9 cellular contexts compared by ENCODE assay signal in genomic region chr10:78925800-78926319, GRCh38.
DNase-seq lines count a peak whose midpoint lies in the region; ATAC-seq and TF ChIP-seq lines count a peak whose summit lies in the region.
"Had no signal": no experiment of that assay in that cellular context is flagged by ENCODE, and none has a peak within 500 bp of the region (broad histone marks: within the 10 kb centered on the region; RNA-seq: fewer than 3 reads in every experiment).

No MANE protein-coding gene starts in this region.

- POLR2A ChIA-PET in HEK293 (lab: Yijun Ruan, JAX) (no interaction called here), SK-N-SH (lab: Yijun Ruan, JAX) (no interaction called here)

- H3K9ac ChIP-seq in SK-N-SH (no peak overlapping the region), smooth muscle cell (ENCODE audit: low read depth) (no peak overlapping the region)

- H3K9me3 ChIP-seq in HEK293 (ENCODE audit: control insufficient read depth, insufficient read depth, low read depth, low read length) (no peaks in the 10 kb centered on the region), SK-N-SH (no peaks in the 10 kb centered on the region), smooth muscle cell (replicated peaks; ENCODE audit: low read depth) (no peaks in the 10 kb centered on the region)

- no peaks in the 10 kb centered on the region for H3K27me3 ChIP-seq in SK-N-SH (ENCODE audit: insufficient read depth)
- H3K27me3 ChIP-seq in smooth muscle cell (ENCODE audit: low read depth) = no peaks in the 10 kb centered on the region

- ATAC-seq in HG02588 (IDR thresholded peaks at IDR 0.05; ENCODE audit: unreplicated experiment) = no peak
- ATAC-seq: stimulated activated naive CD8-positive, alpha-beta T cell treated with anti-CD3 and anti-CD28 coated beads, Interleukin-15, Interleukin-2, amounts not matched to agents 100 U/mL and 50 U/mL, for 24 hours had no signal

- H3K9me2 ChIP-seq in SK-N-SH = no peaks in the 10 kb centered on the region

- CTCF ChIA-PET in HEK293 (lab: Yijun Ruan, JAX) (interaction anchor here (0.6 kb wide), 2 partner anchors 233 to 249 kb away, joined by 3 to 4 read pairs; no protein-coding TSS in a partner anchor), SK-N-SH (lab: Yijun Ruan, JAX) (interaction anchor here (1.4 to 1.5 kb wide), 2 partner anchors 11 to 59 kb away, joined by 3 read pairs; no protein-coding TSS in a partner anchor)

- H3K79me2 ChIP-seq in SK-N-SH (ENCODE audit: insufficient read depth) = no peaks in the 10 kb centered on the region
- H3K79me2 ChIP-seq in smooth muscle cell (ENCODE audit: low read depth) = no peaks in the 10 kb centered on the region

- no peak for DNase-seq in SK-N-SH
- DNase-seq in fibroblast of gingiva (ENCODE audit: low read depth) = peak; percentile 79
- no peak for DNase-seq in smooth muscle cell (lab: John Stamatoyannopoulos, UW; ENCODE audit: unreplicated experiment)
- DNase-seq in NCI-H510A treated with DMSO at 0.1 percent for 48 hours (lab: John Stamatoyannopoulos, UW) = no peak
- DNase-seq in globus pallidus (ENCODE audit: low spot score) = no peak
- no peak for DNase-seq in NCI-H774 (lab: John Stamatoyannopoulos, UW)
- DNase-seq: stimulated activated naive CD8-positive, alpha-beta T cell treated with anti-CD3 and anti-CD28 coated beads, Interleukin-15, Interleukin-2, amounts not matched to agents 100 U/mL and 50 U/mL, for 24 hours had no signal

- TF ChIP-seq RAD21 in SK-N-SH (IDR thresholded peaks at IDR 0.05; ENCODE audit: low read length) = no peak

- TF ChIP-seq CTCF in HEK293 (tag by site-specific recombination; IDR thresholded peaks at IDR 0.05) (no peak), SK-N-SH (IDR thresholded peaks at IDR 0.05) (no peak), smooth muscle cell (IDR thresholded peaks at IDR 0.05; ENCODE audit: borderline replicate concordance, insufficient read depth, poor library complexity, severe bottlenecking) (no peak)

- WGBS in SK-N-SH (ENCODE audit: low lambda C conversion rate) = 61% methylated on average over 5 of the region's 6 CpGs
- WGBS in smooth muscle cell (ENCODE audit: low lambda C conversion rate) = 20% methylated on average over 6 of the region's 6 CpGs

- peaks cover 5% of the 10 kb centered on the region for H3F3A ChIP-seq in SK-N-SH (replicated peaks; ENCODE audit: insufficient read depth)
- H3F3A ChIP-seq in smooth muscle cell (ENCODE audit: low read depth) = peaks cover 23% of the 10 kb centered on the region

- H3K36me3 ChIP-seq in HEK293 (ENCODE audit: control insufficient read depth in 2 of 2, insufficient read depth in 1 of 2, low read length in 2 of 2) (no peaks in the 10 kb centered on the region), SK-N-SH (replicated peaks in 1 of 2; ENCODE audit: control insufficient read depth in 1 of 2, insufficient read depth in 2 of 2, low read length in 1 of 2) (no peaks in the 10 kb centered on the region), smooth muscle cell (ENCODE audit: low read depth) (no peaks in the 10 kb centered on the region)

- H3K4me1 ChIP-seq in HEK293 (ENCODE audit: control insufficient read depth, insufficient read depth, low read length) (no peaks in the 10 kb centered on the region; the same call in 1 of the 2 replicates), SK-N-SH (ENCODE audit: control insufficient read depth in 1 of 2, insufficient read depth in 2 of 2, low read depth in 1 of 2, low read length in 1 of 2) (peaks cover 6 to 21% of the 10 kb centered on the region in 2 experiments; a peak in 2 of 4 replicates), smooth muscle cell (ENCODE audit: low read depth) (peaks cover 18% of the 10 kb centered on the region)

- H2AFZ ChIP-seq in SK-N-SH (ENCODE audit: low read depth) (no peak overlapping the region), smooth muscle cell (ENCODE audit: low read depth) (no peak overlapping the region)

- H3K27ac ChIP-seq in HEK293 (ENCODE audit: extremely low read depth, low read depth, low read length) (no peak overlapping the region), SK-N-SH (ENCODE audit: low read depth in 2 of 2, low read length in 1 of 2) (0 out of 4 replicates have a peak overlapping the region, but pooled peaks of 1 of the 2 experiments have one; percentile 4), smooth muscle cell (ENCODE audit: low read depth) (peak overlapping the region; percentile 64)

- H3K4me3 ChIP-seq in HEK293 (ENCODE audit: low read depth, low read length) (no peak overlapping the region), SK-N-SH (ENCODE audit: low read depth in 2 of 2, low read length in 1 of 2) (no peak overlapping the region), smooth muscle cell (no peak overlapping the region)

- TF ChIP-seq EP300 in SK-N-SH (IDR thresholded peaks at IDR 0.05; ENCODE audit: borderline replicate concordance in 1 of 2, low read depth in 1 of 2, low read length in 1 of 2) = no peak

- no peaks in the 10 kb centered on the region for H4K20me1 ChIP-seq in SK-N-SH (ENCODE audit: insufficient read depth)
- H4K20me1 ChIP-seq in smooth muscle cell (ENCODE audit: low read depth) = no peaks in the 10 kb centered on the region

- 0 out of 2 replicates have a peak overlapping the region, but pooled peaks have one; percentile 13 for H3K4me2 ChIP-seq in SK-N-SH
- H3K4me2 ChIP-seq in smooth muscle cell = peak overlapping the region; percentile 66

TF ChIP-seq in SK-N-SH, 30 proteins besides CTCF, POLR2A, EP300 and RAD21:
- TF ChIP-seq FOSL2 (IDR thresholded peaks at IDR 0.05; ENCODE audit: borderline replicate concordance, low read depth) = peak; percentile 26; the same call in 1 of the 2 replicates
- TF ChIP-seq NRF1 (IDR thresholded peaks at IDR 0.05; ENCODE audit: low read depth, low read length) = no peak
